8 cellular contexts compared by ENCODE assay signal in genomic region chr11:119361056-119361787, GRCh38. TPM values are rescaled to one million over a fixed set of nuclear protein-coding genes. Genes with fewer than 3 reads are reported as not detected.
DNase-seq lines count a peak whose midpoint lies in the region; ATAC-seq and TF ChIP-seq lines count a peak whose summit lies in the region.

No MANE protein-coding gene starts in this region.

- no peak for TF ChIP-seq CTCF in ovary (IDR thresholded peaks at IDR 0.05)

- peak overlapping the region; percentile 35 for H3K4me3 ChIP-seq in HUES64 (ENCODE audit: low read length)
- no peak overlapping the region for H3K4me3 ChIP-seq in ovary

- H3K36me3 ChIP-seq in HUES64 (ENCODE audit: insufficient read depth, low read length) (0 out of 2 replicates have a peak, but pooled peaks cover 14% of the 10 kb centered on the region), ovary (no peaks in the 10 kb centered on the region)

- no peak for TF ChIP-seq POLR2A in ovary (IDR thresholded peaks at IDR 0.05)

- H3K9me3 ChIP-seq in HUES64 (ENCODE audit: insufficient read depth, low read depth, low read length) (no peaks in the 10 kb centered on the region), ovary (no peaks in the 10 kb centered on the region)

- no peak for ATAC-seq in HG03442 (IDR thresholded peaks at IDR 0.05; ENCODE audit: unreplicated experiment)
- no peak for ATAC-seq in GM18517 (IDR thresholded peaks at IDR 0.05; ENCODE audit: unreplicated experiment)

- intact Hi-C loops in ovary (cut with DNase I) = no loop called here

- no peak overlapping the region for H3K9ac ChIP-seq in HUES64 (ENCODE audit: low read depth, low read length)

- H3K27ac ChIP-seq in HUES64 (ENCODE audit: low read depth, low read length) = peak overlapping the region; percentile 58; the same call in 1 of the 2 replicates
- H3K27ac ChIP-seq in ovary = peak overlapping the region; percentile 14 to 55

- WGBS in HUES64 = 5% methylated on average over 8 of the region's 8 CpGs
- 16 to 26% (median 18%) methylated on average over 8 of the region's 8 CpGs for WGBS in ovary, 3 donors

- DNase-seq in DMS 273 (lab: John Stamatoyannopoulos, UW; ENCODE audit: unreplicated experiment) (peak; percentile 92), SIG-M5 (lab: John Stamatoyannopoulos, UW) (peak; percentile 40), fibroblast of peridontal ligament (ENCODE audit: extremely low read depth) (peak; percentile 65), ovary (peak; percentile 34 to 71 (median 45)), NCI-H345 (lab: John Stamatoyannopoulos, UW) (no peak)

- TF ChIP-seq EP300 in ovary (IDR thresholded peaks at IDR 0.05) = no peak

- peaks cover 40% of the 10 kb centered on the region for H3K27me3 ChIP-seq in HUES64 (ENCODE audit: insufficient read depth, low read length)
- no peaks in the 10 kb centered on the region for H3K27me3 ChIP-seq in ovary

- H3K4me1 ChIP-seq in HUES64 (ENCODE audit: insufficient read depth, low read length) (peaks cover 41% of the 10 kb centered on the region), ovary (ENCODE audit: insufficient read depth) (peaks cover 10% of the 10 kb centered on the region)

RNA-seq across cellular contexts. Expression of gene MFRP, which starts 14.7 kb away (rescaled TPM):
- not detected for polyA plus RNA-seq in HUES64 (2013, experiment 1 of 2)
- not detected for polyA plus RNA-seq in HUES64 (2013, experiment 2 of 2)
- total RNA-seq in ovary = under 1 TPM in 1 of 7 donors, not detected in 6; 0.11 TPM
- polyA plus RNA-seq in ovary = not detected

RNA-seq across cellular contexts. Expression of gene USP2, which starts 20.3 kb away (rescaled TPM):
- polyA plus RNA-seq in HUES64 (2013, experiment 1 of 2) = 3.9 TPM
- polyA plus RNA-seq in HUES64 (2013, experiment 2 of 2) = 3.6 TPM
- 10 to 100 TPM in 1 of 7 donors, 1 to 10 TPM in 6; 1.3 to 16.9 (median 4.8) TPM for total RNA-seq in ovary
- polyA plus RNA-seq in ovary = 1 to 10 TPM; 1.0 to 3.4 TPM

RNA-seq across cellular contexts. Expression of gene C1QTNF5, which starts 20.5 kb away (rescaled TPM):
- polyA plus RNA-seq in HUES64 (2013, experiment 1 of 2) = 1.1 TPM
- polyA plus RNA-seq in HUES64 (2013, experiment 2 of 2) = 2.3 TPM
- 10 to 100 TPM in 4 of 7 donors, 1 to 10 TPM in 3; 4.4 to 25.7 (median 10.8) TPM for total RNA-seq in ovary
- 10 to 100 TPM in 1 of 2 donors, 1 to 10 TPM in 1; 5.7 to 17.2 TPM for polyA plus RNA-seq in ovary

RNA-seq across cellular contexts. Expression of gene RNF26, which starts 26.9 kb away (rescaled TPM):
- 43.1 TPM for polyA plus RNA-seq in HUES64 (2013, experiment 1 of 2)
- polyA plus RNA-seq in HUES64 (2013, experiment 2 of 2) = 56.8 TPM
- 10 to 100 TPM in 6 of 7 donors, 1 to 10 TPM in 1; 7.0 to 25.8 (median 22.0) TPM for total RNA-seq in ovary
- 10 to 100 TPM; 14.9 to 18.1 TPM for polyA plus RNA-seq in ovary

RNA-seq across cellular contexts. Expression of gene MCAM, which starts 44.3 kb away (rescaled TPM):
- 13.1 TPM for polyA plus RNA-seq in HUES64 (2013, experiment 1 of 2)
- 12.7 TPM for polyA plus RNA-seq in HUES64 (2013, experiment 2 of 2)
- 100 to 1,000 TPM in 2 of 7 donors, 10 to 100 TPM in 5; 34.6 to 121 (median 45.7) TPM for total RNA-seq in ovary
- 100 to 1,000 TPM in 1 of 2 donors, 10 to 100 TPM in 1; 89.9 to 119 TPM for polyA plus RNA-seq in ovary
